In the genomic region with DNA sequence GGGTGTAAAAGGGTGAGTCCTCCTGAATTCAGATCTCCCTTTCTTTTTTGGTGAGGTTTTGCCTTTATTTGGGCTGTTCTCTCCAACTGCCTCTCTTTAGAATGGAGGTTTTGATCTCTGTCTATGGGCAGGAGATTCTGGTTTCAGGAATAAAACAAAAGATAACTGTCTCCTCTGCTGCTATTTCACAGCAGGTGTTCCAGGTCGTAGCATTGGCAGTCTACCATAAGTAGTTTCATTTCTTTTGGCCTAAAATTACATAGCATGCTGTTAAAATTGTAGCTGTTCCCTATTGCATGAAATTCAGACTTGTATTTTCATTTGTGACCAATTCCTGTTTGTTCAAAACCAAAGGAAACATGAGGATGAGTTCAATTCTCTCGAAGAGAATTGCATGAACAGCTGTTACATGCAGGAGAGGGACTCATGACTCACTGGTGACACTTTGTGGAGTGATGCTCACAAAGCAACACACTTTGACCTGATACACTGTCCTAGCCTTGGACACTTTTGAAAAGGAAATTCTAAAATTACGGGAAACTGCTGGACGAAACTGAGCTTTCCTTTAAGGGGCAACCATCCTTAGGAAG, we compare ENCODE assay signal across 9 cellular contexts.
DNase-seq lines count a peak whose midpoint lies in the region; ATAC-seq and TF ChIP-seq lines count a peak whose summit lies in the region.
"Had no signal": no experiment of that assay in that cellular context is flagged by ENCODE, and none has a peak within 500 bp of the region (broad histone marks: within the 10 kb centered on the region; RNA-seq: fewer than 3 reads in every experiment).

No MANE protein-coding gene starts in this region.

- POLR2A ChIA-PET in WTC11 (lab: Charles Lee): no interaction called here

- intact Hi-C loops in prostate gland (cut with DNase I): no loop called here

- H3K27me3 Mint-ChIP-seq in activated T-cell treated with anti-CD3 and anti-CD28 coated beads, Interleukin-2, amount 50 U/mL, for 4 hours (ENCODE audit: low read depth): no peaks in the 10 kb centered on the region
- peaks cover 13% of the 10 kb centered on the region for H3K27me3 Mint-ChIP-seq in WTC11 (ENCODE audit: low read depth)

- H3K4me3 Mint-ChIP-seq in activated T-cell treated with anti-CD3 and anti-CD28 coated beads, Interleukin-2, amount 50 U/mL, for 4 hours: no peak overlapping the region
- H3K4me3 Mint-ChIP-seq in WTC11: no peak overlapping the region

- no peak overlapping the region for H3K27ac Mint-ChIP-seq in WTC11

- TF ChIP-seq POLR2A in prostate gland (IDR thresholded peaks at IDR 0.05): no peak

- H3K9me3 Mint-ChIP-seq in activated T-cell treated with anti-CD3 and anti-CD28 coated beads, Interleukin-2, amount 50 U/mL, for 4 hours: no peaks in the 10 kb centered on the region
- peaks cover 8% of the 10 kb centered on the region; the same call in 1 of the 2 replicates for H3K9me3 Mint-ChIP-seq in WTC11

- H3K36me3 Mint-ChIP-seq in activated T-cell treated with anti-CD3 and anti-CD28 coated beads, Interleukin-2, amount 50 U/mL, for 4 hours (ENCODE audit: insufficient read depth): no peaks in the 10 kb centered on the region
- H3K36me3 Mint-ChIP-seq in WTC11: no peaks in the 10 kb centered on the region

- CTCF ChIA-PET in WTC11 (lab: Charles Lee): no interaction called here

- ATAC-seq in activated T-cell treated with anti-CD3 and anti-CD28 coated beads, Interleukin-2, amount 50 U/mL, for 4 hours: peak; percentile 77 to 86
- no peak for ATAC-seq in WTC11
- ATAC-seq in GM18870 (IDR thresholded peaks at IDR 0.05; ENCODE audit: unreplicated experiment): no peak

- no peaks in the 10 kb centered on the region for H3K4me1 ChIP-seq in prostate gland (replicated peaks)

- TF ChIP-seq CTCF in WTC11 (IDR thresholded peaks at IDR 0.05) (no peak), prostate gland (IDR thresholded peaks at IDR 0.05) (no peak)

- WGBS in prostate gland: 46% methylated on average over 4 of the region's 4 CpGs

- H3K9me3 ChIP-seq in prostate gland: no peaks in the 10 kb centered on the region

- H3K4me3 ChIP-seq in prostate gland: no peak overlapping the region

- no peak overlapping the region for H3K27ac ChIP-seq in prostate gland
- H3K27ac ChIP-seq: epithelial cell of prostate had no signal

- peaks cover 2% of the 10 kb centered on the region for H3K27me3 ChIP-seq in prostate gland (replicated peaks; ENCODE audit: insufficient read depth)

- peak; percentile 4 for DNase-seq in GDM1 (lab: John Stamatoyannopoulos, UW)
- DNase-seq in HT1080 (ENCODE audit: low read depth): peak; percentile 53
- peak; percentile 27 for DNase-seq in activated T-cell treated with anti-CD3 and anti-CD28 coated beads, Interleukin-2, amount 50 U/mL, for 4 hours
- DNase-seq in medulla oblongata (ENCODE audit: extremely low spot score): peak; percentile 78
- no peak for DNase-seq in WTC11 (ENCODE audit: low spot score)
- no peak for DNase-seq in activated effector memory CD4-positive, alpha-beta T cell treated with anti-CD3 and anti-CD28 coated beads, Interleukin-2, amount 50 U/mL, for 16 hours
- DNase-seq in prostate gland (ENCODE audit: low spot score): no peak

- H3K36me3 ChIP-seq in prostate gland: no peaks in the 10 kb centered on the region

- peaks cover 39% of the 10 kb centered on the region for H3K4me1 Mint-ChIP-seq in activated T-cell treated with anti-CD3 and anti-CD28 coated beads, Interleukin-2, amount 50 U/mL, for 4 hours (ENCODE audit: low read depth)
- H3K4me1 Mint-ChIP-seq in WTC11: peaks cover 46% of the 10 kb centered on the region

TF ChIP-seq in WTC11, 78 proteins besides CTCF, POLR2A, EP300 and RAD21 (continues in another document):
- TF ChIP-seq GTF2I (CRISPR knock-in tag; conservative IDR thresholded peaks at IDR 0.05) (no peak), NFE2L1 (CRISPR knock-in tag; IDR thresholded peaks at IDR 0.05) (no peak), ZMAT4 (CRISPR knock-in tag; IDR thresholded peaks at IDR 0.05) (no peak), SMAD4 (CRISPR knock-in tag; IDR thresholded peaks at IDR 0.05) (no peak)
- TF ChIP-seq, protein P1, sequence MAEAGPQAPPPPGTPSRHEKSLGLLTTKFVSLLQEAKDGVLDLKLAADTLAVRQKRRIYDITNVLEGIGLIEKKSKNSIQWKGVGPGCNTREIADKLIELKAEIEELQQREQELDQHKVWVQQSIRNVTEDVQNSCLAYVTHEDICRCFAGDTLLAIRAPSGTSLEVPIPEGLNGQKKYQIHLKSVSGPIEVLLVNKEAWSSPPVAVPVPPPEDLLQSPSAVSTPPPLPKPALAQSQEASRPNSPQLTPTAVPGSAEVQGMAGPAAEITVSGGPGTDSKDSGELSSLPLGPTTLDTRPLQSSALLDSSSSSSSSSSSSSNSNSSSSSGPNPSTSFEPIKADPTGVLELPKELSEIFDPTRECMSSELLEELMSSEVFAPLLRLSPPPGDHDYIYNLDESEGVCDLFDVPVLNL (CRISPR knock-in tag; IDR thresholded peaks at IDR 0.05; ENCODE audit: borderline replicate concordance, low read depth): no peak
- TF ChIP-seq, protein P2, sequence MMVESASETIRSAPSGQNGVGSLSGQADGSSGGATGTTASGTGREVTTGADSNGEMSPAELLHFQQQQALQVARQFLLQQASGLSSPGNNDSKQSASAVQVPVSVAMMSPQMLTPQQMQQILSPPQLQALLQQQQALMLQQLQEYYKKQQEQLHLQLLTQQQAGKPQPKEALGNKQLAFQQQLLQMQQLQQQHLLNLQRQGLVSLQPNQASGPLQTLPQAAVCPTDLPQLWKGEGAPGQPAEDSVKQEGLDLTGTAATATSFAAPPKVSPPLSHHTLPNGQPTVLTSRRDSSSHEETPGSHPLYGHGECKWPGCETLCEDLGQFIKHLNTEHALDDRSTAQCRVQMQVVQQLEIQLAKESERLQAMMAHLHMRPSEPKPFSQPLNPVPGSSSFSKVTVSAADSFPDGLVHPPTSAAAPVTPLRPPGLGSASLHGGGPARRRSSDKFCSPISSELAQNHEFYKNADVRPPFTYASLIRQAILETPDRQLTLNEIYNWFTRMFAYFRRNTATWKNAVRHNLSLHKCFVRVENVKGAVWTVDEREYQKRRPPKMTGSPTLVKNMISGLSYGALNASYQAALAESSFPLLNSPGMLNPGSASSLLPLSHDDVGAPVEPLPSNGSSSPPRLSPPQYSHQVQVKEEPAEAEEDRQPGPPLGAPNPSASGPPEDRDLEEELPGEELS (CRISPR knock-in tag; IDR thresholded peaks at IDR 0.05): no peak
- TF ChIP-seq, protein P3, sequence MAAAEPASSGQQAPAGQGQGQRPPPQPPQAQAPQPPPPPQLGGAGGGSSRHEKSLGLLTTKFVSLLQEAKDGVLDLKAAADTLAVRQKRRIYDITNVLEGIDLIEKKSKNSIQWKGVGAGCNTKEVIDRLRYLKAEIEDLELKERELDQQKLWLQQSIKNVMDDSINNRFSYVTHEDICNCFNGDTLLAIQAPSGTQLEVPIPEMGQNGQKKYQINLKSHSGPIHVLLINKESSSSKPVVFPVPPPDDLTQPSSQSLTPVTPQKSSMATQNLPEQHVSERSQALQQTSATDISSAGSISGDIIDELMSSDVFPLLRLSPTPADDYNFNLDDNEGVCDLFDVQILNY (CRISPR knock-in tag; IDR thresholded peaks at IDR 0.05): no peak
- TF ChIP-seq, protein P4, sequence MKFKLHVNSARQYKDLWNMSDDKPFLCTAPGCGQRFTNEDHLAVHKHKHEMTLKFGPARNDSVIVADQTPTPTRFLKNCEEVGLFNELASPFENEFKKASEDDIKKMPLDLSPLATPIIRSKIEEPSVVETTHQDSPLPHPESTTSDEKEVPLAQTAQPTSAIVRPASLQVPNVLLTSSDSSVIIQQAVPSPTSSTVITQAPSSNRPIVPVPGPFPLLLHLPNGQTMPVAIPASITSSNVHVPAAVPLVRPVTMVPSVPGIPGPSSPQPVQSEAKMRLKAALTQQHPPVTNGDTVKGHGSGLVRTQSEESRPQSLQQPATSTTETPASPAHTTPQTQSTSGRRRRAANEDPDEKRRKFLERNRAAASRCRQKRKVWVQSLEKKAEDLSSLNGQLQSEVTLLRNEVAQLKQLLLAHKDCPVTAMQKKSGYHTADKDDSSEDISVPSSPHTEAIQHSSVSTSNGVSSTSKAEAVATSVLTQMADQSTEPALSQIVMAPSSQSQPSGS (CRISPR knock-in tag; IDR thresholded peaks at IDR 0.05; ENCODE audit: borderline replicate concordance, low read depth): no peak
- TF ChIP-seq, protein P5, sequence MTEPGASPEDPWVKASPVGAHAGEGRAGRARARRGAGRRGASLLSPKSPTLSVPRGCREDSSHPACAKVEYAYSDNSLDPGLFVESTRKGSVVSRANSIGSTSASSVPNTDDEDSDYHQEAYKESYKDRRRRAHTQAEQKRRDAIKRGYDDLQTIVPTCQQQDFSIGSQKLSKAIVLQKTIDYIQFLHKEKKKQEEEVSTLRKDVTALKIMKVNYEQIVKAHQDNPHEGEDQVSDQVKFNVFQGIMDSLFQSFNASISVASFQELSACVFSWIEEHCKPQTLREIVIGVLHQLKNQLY (CRISPR knock-in tag; IDR thresholded peaks at IDR 0.05): no peak

Comparison
In these comparisons a context has a peak if more than half of its experiments do, and no peak if none do; other contexts are left out.
1. DNase-seq: peak in GDM1 (single experiment), HT1080 (single experiment), activated T-cell treated with anti-CD3 and anti-CD28 coated beads, Interleukin-2, amount 50 U/mL, for 4 hours (single experiment) and medulla oblongata (single experiment); none in WTC11 (single experiment), activated effector memory CD4-positive, alpha-beta T cell treated with anti-CD3 and anti-CD28 coated beads, Interleukin-2, amount 50 U/mL, for 16 hours (single experiment) and prostate gland (single experiment).
2. ATAC-seq: peak in activated T-cell treated with anti-CD3 and anti-CD28 coated beads, Interleukin-2, amount 50 U/mL, for 4 hours (2 of 2); none in WTC11 (single experiment) and GM18870 (single experiment).